Comparison of ENCODE assay signal across 9 cellular contexts in the genomic region with DNA sequence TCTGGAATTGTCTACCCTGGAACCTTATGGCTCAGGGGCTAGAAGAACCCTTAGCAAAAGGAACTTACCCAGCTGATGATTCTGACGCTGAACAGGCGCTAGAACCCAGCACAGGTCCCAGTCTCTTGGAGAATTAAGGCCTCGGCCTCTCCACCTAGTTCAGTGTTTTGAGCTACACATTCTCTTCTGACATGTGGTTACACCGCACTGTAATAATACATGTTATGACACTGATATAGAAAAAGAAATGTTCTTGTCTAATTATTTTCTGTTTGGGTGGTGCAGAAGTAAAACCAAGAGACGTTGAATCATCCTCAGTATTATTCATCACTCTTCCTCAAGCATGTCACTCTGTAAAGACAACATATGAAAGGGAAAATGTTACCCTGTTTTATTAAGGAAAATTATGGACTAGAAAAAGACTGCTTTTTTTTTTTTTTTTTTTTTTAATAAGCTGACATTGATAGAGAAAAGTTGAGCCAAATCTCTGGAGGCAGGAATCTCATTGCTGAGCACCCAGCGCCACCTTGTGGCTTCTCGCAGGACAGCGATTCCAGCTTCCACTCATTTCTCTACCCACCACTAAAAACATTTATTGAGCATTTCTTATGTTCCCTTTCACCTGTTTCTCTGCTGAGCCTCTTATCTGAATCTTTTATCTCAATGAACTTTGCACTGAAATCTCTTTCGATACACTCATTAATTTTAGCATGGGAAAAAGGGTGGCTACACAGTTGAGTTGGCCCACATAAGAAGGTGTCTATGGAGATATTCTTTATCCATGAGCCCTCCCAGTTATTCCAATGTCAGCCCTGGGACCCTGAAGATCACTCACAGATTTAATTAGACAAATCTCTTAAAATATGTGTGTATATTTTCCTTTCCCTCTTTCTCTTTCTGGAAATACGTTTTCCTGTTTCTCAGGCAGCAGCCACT. TPM values are rescaled to one million over a fixed set of nuclear protein-coding genes. Genes with fewer than 3 reads are reported as not detected.
A peak's percentile ranks its signal among the peaks of the same experiment; 100 is the strongest.
DNase-seq lines count a peak whose midpoint lies in the region; ATAC-seq, FAIRE-seq and TF ChIP-seq lines count a peak whose summit lies in the region.
"Had no signal": no experiment of that assay in that cellular context is flagged by ENCODE, and none has a peak within 500 bp of the region (broad histone marks: within the 10 kb centered on the region; RNA-seq: fewer than 3 reads in every experiment).

No MANE protein-coding gene starts in this region.

- H3K36me3 Mint-ChIP-seq in activated T-helper 1 cell treated with anti-CD3 and anti-CD28 coated beads, Interleukin-12 subunit alpha, Interleukin-12 subunit beta, Interleukin-2, Interleukin-4 antibody, amounts not matched to agents 30 ng/mL and 10 ng/mL and 1 ng/mL, durations not matched to agents 14 hours and 24 hours and 36 hours (ENCODE audit: low read depth): no peaks in the 10 kb centered on the region

- TF ChIP-seq POLR2A in GM12892 (IDR thresholded peaks at IDR 0.05; ENCODE audit: low read depth, low read length): no peak

- H3K4me1 ChIP-seq in NT2/D1 (ENCODE audit: insufficient read depth, insufficient read length) (peaks cover 3% of the 10 kb centered on the region), psoas muscle (peaks cover 14% of the 10 kb centered on the region)

- H3K9me3 Mint-ChIP-seq in activated T-helper 1 cell treated with anti-CD3 and anti-CD28 coated beads, Interleukin-12 subunit alpha, Interleukin-12 subunit beta, Interleukin-2, Interleukin-4 antibody, amounts not matched to agents 30 ng/mL and 10 ng/mL and 1 ng/mL, durations not matched to agents 14 hours and 24 hours and 36 hours: no peaks in the 10 kb centered on the region

- no peaks in the 10 kb centered on the region for H3K27me3 ChIP-seq in NT2/D1 (ENCODE audit: insufficient read depth, insufficient read length)
- peaks cover 0 to 6% (median 2%) of the 10 kb centered on the region in 3 donors for H3K27me3 ChIP-seq in psoas muscle (ENCODE audit: insufficient read depth in 3 of 3, low read length in 2 of 3)

- peak; percentile 64 for ATAC-seq in GM18868 (IDR thresholded peaks at IDR 0.05; ENCODE audit: unreplicated experiment)
- peak; percentile 64 for ATAC-seq in HG03342 (IDR thresholded peaks at IDR 0.05; ENCODE audit: unreplicated experiment)
- peak; percentile 60 to 85 (median 70) for ATAC-seq in psoas muscle

- H3K36me3 ChIP-seq in NT2/D1 (ENCODE audit: insufficient read depth, insufficient read length, low read length): no peaks in the 10 kb centered on the region
- H3K36me3 ChIP-seq in psoas muscle (ENCODE audit: insufficient read depth in 1 of 2, low read depth in 1 of 2): no peaks in the 10 kb centered on the region

- peak; percentile 91 for TF ChIP-seq CTCF in C4-2B (conservative IDR thresholded peaks at IDR 0.05)
- peak; percentile 88 for TF ChIP-seq CTCF in psoas muscle (IDR thresholded peaks at IDR 0.05)

- H3K4me3 ChIP-seq in NT2/D1 (ENCODE audit: insufficient read length, low read depth) (no peak overlapping the region), psoas muscle (no peak overlapping the region)

- H3K27ac ChIP-seq in C4-2B (no peak overlapping the region), psoas muscle (peak overlapping the region; percentile 18)

- H3K9me3 ChIP-seq in NT2/D1 (ENCODE audit: insufficient read depth, low read length): no peaks in the 10 kb centered on the region
- H3K9me3 ChIP-seq in psoas muscle: no peaks in the 10 kb centered on the region

- intact Hi-C loops in activated T-helper 1 cell treated with anti-CD3 and anti-CD28 coated beads, Interleukin-12 subunit alpha, Interleukin-12 subunit beta, Interleukin-2, Interleukin-4 antibody, amounts not matched to agents 30 ng/mL and 10 ng/mL and 1 ng/mL, durations not matched to agents 14 hours and 24 hours and 36 hours (cut with micrococcal nuclease): loop anchor here (1.0 kb wide), 2 partner anchors 133 to 408 kb away; no protein-coding TSS in a partner anchor
- intact Hi-C loops in head of caudate nucleus (cut with DNase I): loop anchor here (2.0 to 5.0 kb wide), 2 partner anchors 117 to 409 kb away; no protein-coding TSS in a partner anchor
- intact Hi-C loops in psoas muscle (cut with DNase I): loop anchor here (2.0 to 10.0 kb wide), 5 partner anchors 119 to 1305 kb away; no protein-coding TSS in a partner anchor

- no peaks in the 10 kb centered on the region for H3K4me1 Mint-ChIP-seq in activated T-helper 1 cell treated with anti-CD3 and anti-CD28 coated beads, Interleukin-12 subunit alpha, Interleukin-12 subunit beta, Interleukin-2, Interleukin-4 antibody, amounts not matched to agents 30 ng/mL and 10 ng/mL and 1 ng/mL, durations not matched to agents 14 hours and 24 hours and 36 hours (ENCODE audit: low read depth)

- 28 to 37% (median 33%) methylated on average over 10 of the region's 10 CpGs for whole genome bisulfite sequencing in psoas muscle, 3 donors

- peaks cover 12% of the 10 kb centered on the region for H3K27me3 Mint-ChIP-seq in activated T-helper 1 cell treated with anti-CD3 and anti-CD28 coated beads, Interleukin-12 subunit alpha, Interleukin-12 subunit beta, Interleukin-2, Interleukin-4 antibody, amounts not matched to agents 30 ng/mL and 10 ng/mL and 1 ng/mL, durations not matched to agents 14 hours and 24 hours and 36 hours (ENCODE audit: insufficient read depth)

- H3K27ac Mint-ChIP-seq in activated T-helper 1 cell treated with anti-CD3 and anti-CD28 coated beads, Interleukin-12 subunit alpha, Interleukin-12 subunit beta, Interleukin-2, Interleukin-4 antibody, amounts not matched to agents 30 ng/mL and 10 ng/mL and 1 ng/mL, durations not matched to agents 14 hours and 24 hours and 36 hours: no peak overlapping the region

- no peak overlapping the region for H3K9ac ChIP-seq in NT2/D1 (ENCODE audit: insufficient read length, low read depth)

- FAIRE-seq in GM12892 (lab: Jason Lieb, UNC): no peak

- DNase-seq in NT2/D1 (ENCODE audit: low read depth, low spot score) (peak; percentile 50), head of caudate nucleus (peak; percentile 37 to 88 (median 73)), psoas muscle (peak; percentile 65 to 74), GM12892 (ENCODE audit: insufficient read length) (no peak)
- peak; percentile 12 for DNase-seq in activated T-helper 1 cell treated with anti-CD3 and anti-CD28 coated beads, Interleukin-12 subunit alpha, Interleukin-12 subunit beta, Interleukin-2, Interleukin-4 antibody, amounts not matched to agents 30 ng/mL and 10 ng/mL and 1 ng/mL, durations not matched to agents 14 hours and 24 hours and 36 hours (ENCODE audit: low spot score)

- no peak overlapping the region for H3K4me3 Mint-ChIP-seq in activated T-helper 1 cell treated with anti-CD3 and anti-CD28 coated beads, Interleukin-12 subunit alpha, Interleukin-12 subunit beta, Interleukin-2, Interleukin-4 antibody, amounts not matched to agents 30 ng/mL and 10 ng/mL and 1 ng/mL, durations not matched to agents 14 hours and 24 hours and 36 hours

RNA-seq across cellular contexts. Expression of a gene that starts 12.6 kb away (rescaled TPM):
- total RNA-seq in activated T-helper 1 cell treated with anti-CD3 and anti-CD28 coated beads, Interleukin-12 subunit alpha, Interleukin-12 subunit beta, Interleukin-2, Interleukin-4 antibody, amounts not matched to agents 30 ng/mL and 10 ng/mL and 1 ng/mL, durations not matched to agents 14 hours and 24 hours and 36 hours: not detected in 2 replicates
- total RNA-seq in psoas muscle: 10 to 100 TPM in 1 of 4 donors, 1 to 10 TPM in 3; 3.5 to 17.0 (median 4.4) TPM
- 1 to 10 TPM in 2 of 3 donors, under 1 TPM in 1; 0.75 to 3.3 (median 2.6) TPM for polyA plus RNA-seq in psoas muscle
- polyA plus RNA-seq in GM12892 (2012; ENCODE audit: missing spikeins): not detected
- total RNA-seq: T-helper 1 cell treated with Interleukin-12 subunit alpha and Interleukin-12 subunit beta and Interleukin-4 antibody, amounts not matched to agents 30 ng/mL and 1 ng/mL, for 36 hours had no signal
